ENCODE assay signal across 15 cellular contexts in the genomic region with DNA sequence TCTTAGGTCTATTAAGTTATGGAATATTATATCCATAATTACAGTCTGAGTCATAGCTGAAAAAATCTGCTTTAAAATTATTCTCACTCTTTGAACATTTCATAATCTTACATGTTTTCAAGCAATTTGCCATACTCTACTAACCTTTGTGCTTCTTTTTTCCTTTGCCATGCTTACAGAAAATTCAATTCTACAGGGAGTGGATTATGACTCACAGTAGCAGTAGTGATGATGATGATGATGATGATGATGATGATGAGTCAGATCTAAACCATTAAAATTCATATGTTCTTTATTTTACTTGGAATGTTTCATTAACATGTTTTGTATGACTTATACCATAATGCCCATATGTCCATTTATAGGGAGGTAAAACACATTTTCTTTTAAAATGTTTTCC.
DNase-seq lines count a peak whose midpoint lies in the region; ATAC-seq, FAIRE-seq and TF ChIP-seq lines count a peak whose summit lies in the region.
"Had no signal": no experiment of that assay in that cellular context is flagged by ENCODE, and none has a peak within 500 bp of the region (broad histone marks: within the 10 kb centered on the region; RNA-seq: fewer than 3 reads in every experiment).

No MANE protein-coding gene starts in this region.

- no peak for ATAC-seq in GM18517 (IDR thresholded peaks at IDR 0.05; ENCODE audit: unreplicated experiment)
- no peak for ATAC-seq in HG02642 (IDR thresholded peaks at IDR 0.05; ENCODE audit: poor library complexity, unreplicated experiment)
- no peak for ATAC-seq in HG03045 (IDR thresholded peaks at IDR 0.05; ENCODE audit: unreplicated experiment)
- ATAC-seq in HG02870 (IDR thresholded peaks at IDR 0.05; ENCODE audit: unreplicated experiment): no peak
- ATAC-seq: GM12878 had no signal

- TF ChIP-seq POLR2A in NB4 (IDR thresholded peaks at IDR 0.05; ENCODE audit: extremely low read depth, insufficient read length): no peak

- peak; percentile 54 for DNase-seq in EH (ENCODE audit: low read depth)
- peak; percentile 1 for DNase-seq in NB4 (ENCODE audit: low read depth)
- peak; percentile 26 for DNase-seq in putamen (ENCODE audit: low spot score)
- DNase-seq: activated CD4-positive, alpha-beta T cell treated with anti-CD3 and anti-CD28 coated beads, Interleukin-2, amount 10 ng/mL, durations not matched to agents 7 days and 5 days; activated naive CD8-positive, alpha-beta T cell treated with anti-CD3 and anti-CD28 coated beads for 36 hours; activated T-cell treated with anti-CD3 and anti-CD28 coated beads, Interleukin-2, amount 50 U/mL, for 1 hour; CD4-positive, CD25-positive, alpha-beta regulatory T cell; left ventricle myocardium inferior; SHP77 had no signal

- no peak overlapping the region for H3K4me3 ChIP-seq in NB4 (ENCODE audit: low read depth, low read length)
- H3K4me3 ChIP-seq: GM12878, left ventricle myocardium inferior had no signal

- FAIRE-seq in endometrium (lab: Jason Lieb, UNC): peak; percentile 12
- FAIRE-seq: GM12878 had no signal

- no peak for TF ChIP-seq CTCF in NB4 (IDR thresholded peaks at IDR 0.05; ENCODE audit: low read depth, low read length)

Comparison
In these comparisons a context has a peak if more than half of its experiments do, and no peak if none do; other contexts are left out.
1. DNase-seq: peak in every context shown above with its lines; median percentile 54 in EH; 26 in putamen; 1 in NB4.